30 cellular contexts compared by ENCODE assay signal in the genomic region with DNA sequence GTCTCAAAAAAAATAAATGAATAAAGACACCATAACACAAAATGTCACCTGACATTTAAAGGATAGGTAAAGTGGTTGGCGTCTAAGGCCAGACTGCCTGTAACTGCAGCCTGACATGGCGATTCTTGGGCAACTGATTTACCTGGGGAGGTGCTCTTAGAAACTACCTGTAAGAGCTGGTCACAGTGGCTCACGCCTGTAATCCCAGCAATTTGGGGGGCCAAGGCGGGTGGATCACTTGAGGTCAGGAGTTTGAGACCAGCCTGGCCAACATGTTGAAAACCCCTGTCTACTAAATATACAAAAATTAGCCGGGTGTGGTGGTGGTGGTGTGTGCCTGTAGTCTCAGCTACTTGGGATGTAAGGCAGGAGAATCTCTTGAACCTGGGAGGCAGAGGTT.
"Had no signal": no experiment of that assay in that cellular context is flagged by ENCODE, and none has a peak within 500 bp of the region (broad histone marks: within the 10 kb centered on the region; RNA-seq: fewer than 3 reads in every experiment).

No MANE protein-coding gene starts in this region.

- H3K4me3 ChIP-seq: neural progenitor cell, ovary, psoas muscle, skin epidermis, smooth muscle cell, spleen, stomach, thoracic aorta, thyroid gland, tibial nerve, upper lobe of left lung, uterus had no signal

- H3K4me3 Mint-ChIP-seq: naive thymus-derived CD4-positive, alpha-beta T cell; natural killer cell; nephron; neural progenitor cell; stimulated activated memory B cell treated with anti-CD40 and anti-IgM and Interleukin-4, amounts not matched to agents 10 μg/mL and 1 μg/mL and 100 μg/mL, for 72 hours; stimulated activated naive CD8-positive, alpha-beta T cell treated with anti-CD3 and anti-CD28 coated beads, Interleukin-15, Interleukin-2, amounts not matched to agents 100 ng/mL and 50 ng/mL, for 24 hours had no signal

- H3K9me3 ChIP-seq: ovary, psoas muscle, spleen, stomach, thoracic aorta, thyroid gland, tibial nerve, upper lobe of left lung, uterus had no signal

- H3K4me1 ChIP-seq: neural progenitor cell, parathyroid adenoma, psoas muscle, thyroid gland, tibial nerve, upper lobe of left lung, uterus had no signal

- H3K9me3 Mint-ChIP-seq: natural killer cell; nephron; stimulated activated memory B cell treated with anti-CD40 and anti-IgM and Interleukin-4, amounts not matched to agents 10 μg/mL and 1 μg/mL and 100 μg/mL, for 72 hours; stimulated activated naive CD8-positive, alpha-beta T cell treated with anti-CD3 and anti-CD28 coated beads, Interleukin-15, Interleukin-2, amounts not matched to agents 100 ng/mL and 50 ng/mL, for 24 hours had no signal

- DNase-seq: naive thymus-derived CD4-positive, alpha-beta T cell; natural killer cell; occipital lobe; ovary; posterior cingulate gyrus; psoas muscle; right cardiac atrium; spleen; stimulated activated CD4-positive, alpha-beta T cell treated with anti-CD3 and anti-CD28 coated beads, Interleukin-12 subunit alpha, Interleukin-12 subunit beta, amount 100 ng/mL, for 4 hours; stimulated activated CD4-positive, alpha-beta T cell treated with anti-CD3 and anti-CD28 coated beads, Interleukin-1b, Interleukin-23, amount 100 ng/mL, for 48 hours; stimulated activated CD4-positive, alpha-beta T cell treated with anti-CD3 and anti-CD28 coated beads, Interleukin-4, amount 100 ng/mL, for 1 hour; stimulated activated CD4-positive, alpha-beta T cell treated with anti-CD3 and anti-CD28 coated beads, Interleukin-4, amount 100 ng/mL, for 4 hours; stimulated activated CD8-positive, alpha-beta memory T cell treated with anti-CD3 and anti-CD28 coated beads, Interleukin-4, amount 100 ng/mL, for 48 hours; stimulated activated naive CD4-positive, alpha-beta T cell treated with Interleukin-2 at 50 U/mL for 16 hours; stomach; thyroid gland; trophoblast cell; upper lobe of left lung; uterus had no signal

- H3K4me1 Mint-ChIP-seq: nephron, neural progenitor cell had no signal

- ATAC-seq: naive thymus-derived CD4-positive, alpha-beta T cell; natural killer cell; psoas muscle; right cardiac atrium; sciatic nerve; stimulated activated memory B cell treated with anti-CD40 and anti-IgM and Interleukin-4, amounts not matched to agents 10 μg/mL and 1 μg/mL and 100 μg/mL, for 72 hours had no signal

- H3K36me3 Mint-ChIP-seq: natural killer cell had no signal

- H3K27me3 Mint-ChIP-seq: progenitor cell of endocrine pancreas; stimulated activated memory B cell treated with anti-CD40 and anti-IgM and Interleukin-4, amounts not matched to agents 10 μg/mL and 1 μg/mL and 100 μg/mL, for 72 hours; stimulated activated naive CD8-positive, alpha-beta T cell treated with anti-CD3 and anti-CD28 coated beads, Interleukin-15, Interleukin-2, amounts not matched to agents 100 ng/mL and 50 ng/mL, for 24 hours had no signal

- H3K27ac ChIP-seq: neural progenitor cell, ovary, parathyroid adenoma, psoas muscle, skin epidermis, spleen, stomach, thoracic aorta, thyroid gland, tibial nerve, upper lobe of left lung, uterus had no signal

- H3K4me2 ChIP-seq: neural progenitor cell, smooth muscle cell had no signal

- H3K27ac Mint-ChIP-seq: naive thymus-derived CD4-positive, alpha-beta T cell; natural killer cell; nephron; neural progenitor cell; progenitor cell of endocrine pancreas; stimulated activated memory B cell treated with anti-CD40 and anti-IgM and Interleukin-4, amounts not matched to agents 10 μg/mL and 1 μg/mL and 100 μg/mL, for 72 hours; stimulated activated naive CD8-positive, alpha-beta T cell treated with anti-CD3 and anti-CD28 coated beads, Interleukin-15, Interleukin-2, amounts not matched to agents 100 ng/mL and 50 ng/mL, for 24 hours had no signal
